In the genomic region with DNA sequence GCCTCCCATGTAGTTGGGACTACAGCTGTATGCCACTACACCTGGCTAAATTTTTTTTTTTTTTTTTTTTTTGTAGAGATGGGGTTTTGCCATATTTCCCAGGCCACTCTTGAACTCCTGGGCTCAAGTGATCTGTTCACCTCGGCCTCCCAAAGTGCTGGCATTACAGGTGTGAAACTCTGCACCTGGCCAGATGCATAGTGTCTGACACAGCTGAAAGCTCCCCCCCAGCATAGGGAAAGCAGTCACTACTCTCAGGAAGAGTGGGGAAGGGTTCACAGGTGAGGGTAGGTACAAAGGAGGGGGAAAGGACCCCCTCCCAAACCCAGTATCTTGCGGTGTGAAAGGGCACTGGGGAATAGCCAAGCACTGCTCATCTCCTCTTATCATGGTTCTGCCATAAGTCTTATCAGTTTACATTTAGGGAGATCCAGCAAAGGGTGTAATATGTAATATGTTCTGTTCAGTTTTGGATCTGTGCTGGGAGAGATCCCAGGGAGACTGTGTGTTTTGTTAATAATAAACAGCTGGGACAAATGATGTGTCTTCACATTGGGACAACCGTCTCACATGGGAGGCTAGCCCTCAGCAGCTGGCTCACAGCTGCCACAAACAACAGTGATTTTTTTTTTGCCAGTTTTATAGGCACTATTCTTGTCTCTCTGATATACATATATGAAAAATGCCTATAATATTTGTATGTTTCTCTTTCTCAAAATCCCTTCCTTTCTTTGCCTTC, we compare ENCODE assay signal across 30 cellular contexts. TPM values are rescaled to one million over a fixed set of nuclear protein-coding genes. Genes with fewer than 3 reads are reported as not detected.
A peak's percentile ranks its signal among the peaks of the same experiment; 100 is the strongest.
DNase-seq lines count a peak whose midpoint lies in the region; ATAC-seq, FAIRE-seq and TF ChIP-seq lines count a peak whose summit lies in the region.
"Had no signal": no experiment of that assay in that cellular context is flagged by ENCODE, and none has a peak within 500 bp of the region (broad histone marks: within the 10 kb centered on the region; RNA-seq: fewer than 3 reads in every experiment).

No MANE protein-coding gene starts in this region.

- H3K4ac ChIP-seq in H1 (replicated peaks; ENCODE audit: insufficient read length, low read depth, low read length) (no peak overlapping the region), mesenchymal stem cell (ENCODE audit: low read depth in 1 of 2, low read length in 2 of 2) (no peak overlapping the region)

- WGBS in H1 (ENCODE audit: extremely low coverage in 1 of 2, insufficient coverage in 1 of 2, insufficient read length in 1 of 2, insufficient replicate concordance in 2 of 2, low coverage in 1 of 2, low lambda C conversion rate in 2 of 2, missing lambda C conversion rate in 1 of 2), 2 experiments = 93% methylated on average over 3 of the region's 3 CpGs; no CpG with 5 or more reads in 1 of the 2 experiments
- WGBS in mesenchymal stem cell = 100% methylated on average over 2 of the region's 3 CpGs

- no peak overlapping the region for H3K18ac ChIP-seq in H1 (ENCODE audit: extremely low read depth, low read length)
- H3K18ac ChIP-seq in mesenchymal stem cell (ENCODE audit: low read depth in 1 of 2, low read length in 2 of 2) = no peak overlapping the region

- H2BK20ac ChIP-seq in H1 (ENCODE audit: low read length) = no peak overlapping the region

- no peak overlapping the region for H4K5ac ChIP-seq in H1 (ENCODE audit: insufficient read length, low read depth, low read length)

- intact Hi-C loops in Right ventricle myocardium inferior (cut with DNase I) = no loop called here
- intact Hi-C loops in activated CD4-positive, alpha-beta T cell treated with anti-CD3 and anti-CD28 coated beads for 36 hours (cut with DNase I, micrococcal nuclease) = loop anchor here in 1 of 2 experiments (2.0 kb wide), 1 partner anchor 87 kb away; no protein-coding TSS in a partner anchor

- H4K91ac ChIP-seq in H1 (replicated peaks; ENCODE audit: insufficient read length, low read length) = no peak overlapping the region
- no peak overlapping the region for H4K91ac ChIP-seq in mesenchymal stem cell (ENCODE audit: low read length)

- H2BK12ac ChIP-seq in H1 (ENCODE audit: low read depth, low read length) = 0 out of 2 replicates have a peak overlapping the region, but pooled peaks have one; percentile 27
- H2BK12ac ChIP-seq in mesenchymal stem cell (ENCODE audit: low read length in 2 of 2) = peak overlapping the region in 1 of 2 experiments; percentile 49

- no peak overlapping the region; a peak in 1 of 7 replicates for H3K9ac ChIP-seq in H1 (replicated peaks in 1 of 4; ENCODE audit: extremely low read depth in 1 of 4, low read depth in 3 of 4, low read length in 3 of 4)
- peak overlapping the region; percentile 57 for H3K9ac ChIP-seq in mesenchymal stem cell (ENCODE audit: low read length)

- H2BK120ac ChIP-seq in H1 (replicated peaks; ENCODE audit: low read depth, low read length) (no peak overlapping the region), mesenchymal stem cell (ENCODE audit: low read depth, low read length) (no peak overlapping the region)

- no peaks in the 10 kb centered on the region for H3K9me3 Mint-ChIP-seq in activated CD4-positive, alpha-beta T cell treated with anti-CD3 and anti-CD28 coated beads for 36 hours (ENCODE audit: low read depth)
- H3K9me3 Mint-ChIP-seq: neural crest cell had no signal

- H3K36me3 ChIP-seq in right atrium auricular region (no peaks in the 10 kb centered on the region), H1 (ENCODE audit: control insufficient read depth in 2 of 4, insufficient read depth in 4 of 4, low read length in 3 of 4) (no peaks in the 10 kb centered on the region), mesenchymal stem cell (ENCODE audit: control insufficient read depth in 1 of 2, insufficient read depth in 2 of 2, low read depth in 1 of 2, low read length in 2 of 2) (no peaks in the 10 kb centered on the region), MG63 (peaks cover 2% of the 10 kb centered on the region; the same call in 1 of the 2 replicates)
- H3K36me3 ChIP-seq: esophagus muscularis mucosa, right lobe of liver, SJCRH30, transverse colon, WERI-Rb-1 had no signal

- H3K4me1 Mint-ChIP-seq in activated CD4-positive, alpha-beta T cell treated with anti-CD3 and anti-CD28 coated beads for 36 hours = no peaks in the 10 kb centered on the region

- POLR2A ChIA-PET in H1 (lab: Charles Lee; ENCODE audit: partially characterized antibody) = interaction anchor here (0.6 to 1.3 kb wide), 3 partner anchors 22 to 388 kb away, joined by 3 read pairs; no protein-coding TSS in a partner anchor
- POLR2A ChIA-PET in activated CD4-positive, alpha-beta T cell treated with anti-CD3 and anti-CD28 coated beads for 36 hours (lab: Charles Lee) = no interaction called here

- H4K20me1 ChIP-seq in H1 (replicated peaks in 1 of 2; ENCODE audit: control insufficient read depth in 1 of 2, insufficient read depth in 2 of 2, low read length in 2 of 2) = no peaks in the 10 kb centered on the region

- no peaks in the 10 kb centered on the region for H3K9me3 ChIP-seq in right atrium auricular region
- H3K9me3 ChIP-seq in H1 (ENCODE audit: insufficient read depth in 2 of 2, low read depth in 1 of 2, low read length in 1 of 2) = no peaks in the 10 kb centered on the region
- no peaks in the 10 kb centered on the region for H3K9me3 ChIP-seq in mesenchymal stem cell (ENCODE audit: control insufficient read depth, low read length)
- H3K9me3 ChIP-seq in MG63 = no peaks in the 10 kb centered on the region
- H3K9me3 ChIP-seq: esophagus muscularis mucosa, right lobe of liver, SJCRH30, transverse colon had no signal

- H2BK5ac ChIP-seq in H1 (ENCODE audit: low read depth, low read length) (no peak overlapping the region), mesenchymal stem cell (ENCODE audit: low read depth, low read length, poor library complexity, severe bottlenecking) (no peak overlapping the region)

- TF ChIP-seq CTCF in right atrium auricular region (IDR thresholded peaks at IDR 0.05) (no peak), H1 (IDR thresholded peaks at IDR 0.05; ENCODE audit: control extremely low read depth in 1 of 3, insufficient read depth in 1 of 3, low read depth in 1 of 3, low read length in 3 of 3) (no peak)

- no peak for FAIRE-seq in H1 (lab: Jason Lieb, UNC)
- FAIRE-seq: frontal cortex, G401.6 had no signal

- H3K4me1 ChIP-seq in right atrium auricular region (peaks cover 0 to 16% of the 10 kb centered on the region in 2 donors), H1 (replicated peaks in 1 of 4; ENCODE audit: control insufficient read depth in 3 of 4, insufficient read depth in 4 of 4, low read length in 3 of 4) (peaks cover 0 to 4% (median under 1%) of the 10 kb centered on the region in 4 experiments; a peak in 3 of 7 replicates), mesenchymal stem cell (ENCODE audit: control insufficient read depth, insufficient read depth, low read depth, low read length) (peaks cover 3% of the 10 kb centered on the region)
- H3K4me1 ChIP-seq: right lobe of liver had no signal

- no peaks in the 10 kb centered on the region for H3K79me2 ChIP-seq in H1 (ENCODE audit: control insufficient read depth in 1 of 2, insufficient read depth in 2 of 2, low read length in 2 of 2)
- H3K79me2 ChIP-seq: hepatocyte had no signal

- no peak overlapping the region for H3K56ac ChIP-seq in H1 (replicated peaks; ENCODE audit: insufficient read length, low read depth, low read length)

- ATAC-seq in Right ventricle myocardium inferior (peak; percentile 75), GM18511 (IDR thresholded peaks at IDR 0.05; ENCODE audit: unreplicated experiment) (no peak)
- no peak for ATAC-seq in activated CD4-positive, alpha-beta T cell treated with anti-CD3 and anti-CD28 coated beads for 36 hours
- ATAC-seq: Panc1, right lobe of liver had no signal

- H3K36me3 Mint-ChIP-seq in activated CD4-positive, alpha-beta T cell treated with anti-CD3 and anti-CD28 coated beads for 36 hours (ENCODE audit: low read depth) = no peaks in the 10 kb centered on the region
- H3K36me3 Mint-ChIP-seq: activated naive CD8-positive, alpha-beta T cell had no signal

- H2BK15ac ChIP-seq in H1 (ENCODE audit: low read length) (peak overlapping the region; percentile 72; the same call in 1 of the 2 replicates), mesenchymal stem cell (ENCODE audit: low read depth, poor library complexity, severe bottlenecking) (no peak overlapping the region)

- H3K14ac ChIP-seq in H1 (ENCODE audit: insufficient read length) = no peak overlapping the region
- no peak overlapping the region for H3K14ac ChIP-seq in mesenchymal stem cell (ENCODE audit: low read length in 2 of 2)

- no peak overlapping the region for H2AK5ac ChIP-seq in H1 (ENCODE audit: low read depth, low read length)
- H2AK5ac ChIP-seq in mesenchymal stem cell (ENCODE audit: low read length, severe bottlenecking) = no peak overlapping the region

- H3K23me2 ChIP-seq in H1 (ENCODE audit: low read depth, low read length) = no peaks in the 10 kb centered on the region; the same call in 1 of the 2 replicates

- H3K23ac ChIP-seq in H1 (ENCODE audit: insufficient read length) (no peak overlapping the region), mesenchymal stem cell (ENCODE audit: low read length in 2 of 2) (no peak overlapping the region)

- DNase-seq in Right ventricle myocardium inferior (ENCODE audit: missing footprints) (no peak), right atrium auricular region (ENCODE audit: low spot score) (no peak), H1 (ENCODE audit: low read depth in 1 of 2, low spot score in 2 of 2) (no peak), mesenchymal stem cell (no peak), MG63 (no peak)
- no peak for DNase-seq in activated CD4-positive, alpha-beta T cell treated with anti-CD3 and anti-CD28 coated beads for 36 hours
- no peak for DNase-seq in stimulated activated naive CD4-positive, alpha-beta T cell (lab: John Stamatoyannopoulos, UW)
- DNase-seq: 8988T; activated CD4-positive, alpha-beta T cell treated with anti-CD3 and anti-CD28 coated beads for 48 hours; activated effector memory CD4-positive, alpha-beta T cell treated with Interleukin-2 at 50 U/mL for 16 hours; activated T-cell treated with anti-CD3 and anti-CD28 coated beads for 4 hours; anterior cingulate cortex; DMS79; HCEC 1CT; NCI-H1436 treated with DMSO at 0.1 percent for 48 hours; NCI-H345; SJCRH30; stimulated activated CD4-positive, alpha-beta T cell treated with anti-CD3 and anti-CD28 coated beads, Interleukin-4, amount 100 ng/mL, for 24 hours; T1000; transverse colon; WERI-Rb-1 had no signal

- H3K4me3 Mint-ChIP-seq in activated CD4-positive, alpha-beta T cell treated with anti-CD3 and anti-CD28 coated beads for 36 hours = no peak overlapping the region
- H3K4me3 Mint-ChIP-seq: activated naive CD8-positive, alpha-beta T cell; neural crest cell had no signal

- TF ChIP-seq EP300 in H1 (IDR thresholded peaks at IDR 0.05; ENCODE audit: borderline replicate concordance in 1 of 2, low read depth in 2 of 2, low read length in 2 of 2) = no peak

- TF ChIP-seq RAD21 in H1 (IDR thresholded peaks at IDR 0.05 in 1 of 2, conservative IDR thresholded peaks at IDR 0.05 in 1 of 2; ENCODE audit: low read depth in 2 of 2, low read length in 2 of 2) = no peak

- H2AFZ ChIP-seq in H1 (ENCODE audit: low read length) (no peak overlapping the region), mesenchymal stem cell (ENCODE audit: low read depth, low read length) (no peak overlapping the region)
- H2AFZ ChIP-seq: hepatocyte had no signal

- no peak for TF ChIP-seq POLR2A in H1 (IDR thresholded peaks at IDR 0.05; ENCODE audit: control extremely low read depth in 1 of 2, low read depth in 2 of 2, low read length in 2 of 2)

- CTCF ChIA-PET in H1 (lab: Charles Lee; ENCODE audit: partially characterized antibody) = interaction anchor here (0.6 to 5.0 kb wide), 4 partner anchors 10 to 88 kb away, joined by 3 to 46 read pairs (median 6); no protein-coding TSS in a partner anchor
- CTCF ChIA-PET in activated CD4-positive, alpha-beta T cell treated with anti-CD3 and anti-CD28 coated beads for 36 hours (lab: Charles Lee) = interaction anchor here (0.5 to 2.5 kb wide), 7 partner anchors 11 to 296 kb away, joined by 3 to 15 read pairs (median 3); no protein-coding TSS in a partner anchor

- no peaks in the 10 kb centered on the region for H3K79me1 ChIP-seq in H1 (ENCODE audit: low read depth, low read length)
- no peaks in the 10 kb centered on the region for H3K79me1 ChIP-seq in mesenchymal stem cell (replicated peaks; ENCODE audit: low read length, poor library complexity, severe bottlenecking)

- H3K27ac ChIP-seq in right atrium auricular region (no peak overlapping the region), H1 (ENCODE audit: low read depth, low read length) (no peak overlapping the region), mesenchymal stem cell (ENCODE audit: low read length, poor library complexity, severe bottlenecking) (no peak overlapping the region)
- H3K27ac ChIP-seq: right lobe of liver, SJCRH30, transverse colon, WERI-Rb-1 had no signal

- H3K4me3 ChIP-seq in right atrium auricular region = no peak overlapping the region
- no peak overlapping the region for H3K4me3 ChIP-seq in H1 (ENCODE audit: extremely low read depth in 1 of 4, insufficient read depth in 2 of 4, low read depth in 3 of 4, low read length in 4 of 4)
- no peak overlapping the region for H3K4me3 ChIP-seq in mesenchymal stem cell (ENCODE audit: insufficient read depth in 1 of 2, low read depth in 1 of 2, low read length in 2 of 2)
- H3K4me3 ChIP-seq in MG63 = no peak overlapping the region
- H3K4me3 ChIP-seq: esophagus muscularis mucosa, hepatocyte, right lobe of liver, SJCRH30, transverse colon had no signal

- H4K8ac ChIP-seq in H1 (ENCODE audit: extremely low read depth, insufficient read depth, low read length) (no peak overlapping the region), mesenchymal stem cell (ENCODE audit: low read length) (no peak overlapping the region)

- H3K27me3 ChIP-seq in right atrium auricular region (no peaks in the 10 kb centered on the region), H1 (replicated peaks in 1 of 4; ENCODE audit: control insufficient read depth in 3 of 4, extremely low read depth in 1 of 4, insufficient read depth in 3 of 4, low read length in 3 of 4) (no peaks in the 10 kb centered on the region), mesenchymal stem cell (ENCODE audit: control insufficient read depth in 1 of 2, insufficient read depth in 1 of 2, low read length in 2 of 2) (no peaks in the 10 kb centered on the region), MG63 (no peaks in the 10 kb centered on the region)
- H3K27me3 ChIP-seq: esophagus muscularis mucosa, hepatocyte, right lobe of liver, transverse colon had no signal

- H3K27me3 Mint-ChIP-seq in activated CD4-positive, alpha-beta T cell treated with anti-CD3 and anti-CD28 coated beads for 36 hours = peaks cover 10% of the 10 kb centered on the region

- H3K27ac Mint-ChIP-seq in activated CD4-positive, alpha-beta T cell treated with anti-CD3 and anti-CD28 coated beads for 36 hours = no peak overlapping the region
- H3K27ac Mint-ChIP-seq: activated naive CD8-positive, alpha-beta T cell had no signal

- H3K4me2 ChIP-seq in H1 (ENCODE audit: insufficient read depth in 1 of 2, low read depth in 2 of 2, low read length in 2 of 2) (no peak overlapping the region), mesenchymal stem cell (ENCODE audit: low read length, poor library complexity, severe bottlenecking) (no peak overlapping the region)
- H3K4me2 ChIP-seq: hepatocyte had no signal

RNA-seq across cellular contexts. Expression of gene CAVIN1, which starts 6.8 kb away (rescaled TPM):
- total RNA-seq in Right ventricle myocardium inferior (240 TPM), right atrium auricular region (100 to 1,000 TPM; 202 to 348 TPM)
- 41.6 and 43.5 TPM in 2 replicates for total RNA-seq in H1 (2021; fragmentation: NEBNext Ultra II Directional; extraction: Animal tissue kit (Norgen Biotek cat#: 25700))
- 16.2 and 22.6 TPM in 2 replicates for polyA plus RNA-seq in H1 (2011; rRNA removed)
- polyA plus RNA-seq in H1 (2011; cell fraction: cytosol; rRNA removed) = 25.9 TPM
- polyA plus RNA-seq in H1 (2011; cell fraction: nucleus; rRNA removed) = 16.1 TPM
- 28.3 to 38.2 TPM (median 33.3 TPM) in 4 replicates for polyA plus RNA-seq in H1 (2012, experiment 1 of 2)
- 30.3 TPM for polyA plus RNA-seq in H1 (2012, experiment 2 of 2)
- polyA plus RNA-seq in H1 (2013, experiment 1 of 2) = 17.7 TPM
- 18.4 TPM for polyA plus RNA-seq in H1 (2013, experiment 2 of 2)
- polyA minus RNA-seq in H1 (2011; rRNA and poly(A)+ RNA removed) = 8.8 and 10.6 TPM in 2 replicates
- polyA minus RNA-seq in H1 (2011; cell fraction: cytosol; rRNA and poly(A)+ RNA removed) = 22.9 TPM
- 6.8 TPM for polyA minus RNA-seq in H1 (2011; cell fraction: nucleus; rRNA and poly(A)+ RNA removed)
- polyA plus RNA-seq in mesenchymal stem cell (2013, experiment 1 of 2) = 168 TPM
- polyA plus RNA-seq in mesenchymal stem cell (2013, experiment 2 of 2) = 165 TPM
- total RNA-seq in activated CD4-positive, alpha-beta T cell treated with anti-CD3 and anti-CD28 coated beads for 36 hours = 1 to 10 TPM; 4.2 to 4.4 TPM
- 799 and 958 TPM in 2 replicates for total RNA-seq in MG63 (2014; rRNA removed; shearing (Covaris generic); ENCODE audit: low replicate concordance)

RNA-seq across cellular contexts. Expression of gene ATP6V0A1, which starts 28.8 kb away (rescaled TPM):
- total RNA-seq in Right ventricle myocardium inferior (31.1 TPM), right atrium auricular region (10 to 100 TPM; 38.9 to 67.5 TPM)
- total RNA-seq in H1 (2021; fragmentation: NEBNext Ultra II Directional; extraction: Animal tissue kit (Norgen Biotek cat#: 25700)) = 55.3 and 57.3 TPM in 2 replicates
- 63.4 and 77.4 TPM in 2 replicates for polyA plus RNA-seq in H1 (2011; rRNA removed)
- 46.8 TPM for polyA plus RNA-seq in H1 (2011; cell fraction: cytosol; rRNA removed)
- 157 TPM for polyA plus RNA-seq in H1 (2011; cell fraction: nucleus; rRNA removed)
- polyA plus RNA-seq in H1 (2012, experiment 1 of 2) = 38.3 to 56.3 TPM (median 50.1 TPM) in 4 replicates
- 35.9 TPM for polyA plus RNA-seq in H1 (2012, experiment 2 of 2)
- 56.4 TPM for polyA plus RNA-seq in H1 (2013, experiment 1 of 2)
- polyA plus RNA-seq in H1 (2013, experiment 2 of 2) = 50.9 TPM
- polyA minus RNA-seq in H1 (2011; rRNA and poly(A)+ RNA removed) = 135 and 172 TPM in 2 replicates
- 33.5 TPM for polyA minus RNA-seq in H1 (2011; cell fraction: cytosol; rRNA and poly(A)+ RNA removed)
- 90.2 TPM for polyA minus RNA-seq in H1 (2011; cell fraction: nucleus; rRNA and poly(A)+ RNA removed)
- polyA plus RNA-seq in mesenchymal stem cell (2013, experiment 1 of 2) = 39.0 TPM
- polyA plus RNA-seq in mesenchymal stem cell (2013, experiment 2 of 2) = 40.2 TPM
- 10 to 100 TPM; 13.3 to 15.9 TPM for total RNA-seq in activated CD4-positive, alpha-beta T cell treated with anti-CD3 and anti-CD28 coated beads for 36 hours
- total RNA-seq in MG63 (2014; rRNA removed; shearing (Covaris generic); ENCODE audit: low replicate concordance) = 15.9 and 28.0 TPM in 2 replicates

RNA-seq across cellular contexts. Expression of gene STAT3, which starts 41.7 kb away (rescaled TPM):
- total RNA-seq in Right ventricle myocardium inferior (183 TPM), right atrium auricular region (100 to 1,000 TPM; 105 to 150 TPM)
- 94.1 and 94.3 TPM in 2 replicates for total RNA-seq in H1 (2021; fragmentation: NEBNext Ultra II Directional; extraction: Animal tissue kit (Norgen Biotek cat#: 25700))
- polyA plus RNA-seq in H1 (2011; rRNA removed) = 38.4 and 41.2 TPM in 2 replicates
- polyA plus RNA-seq in H1 (2011; cell fraction: cytosol; rRNA removed) = 48.0 TPM
- 73.3 TPM for polyA plus RNA-seq in H1 (2011; cell fraction: nucleus; rRNA removed)
- 62.3 to 80.8 TPM (median 72.6 TPM) in 4 replicates for polyA plus RNA-seq in H1 (2012, experiment 1 of 2)
- polyA plus RNA-seq in H1 (2012, experiment 2 of 2) = 32.2 TPM
- 41.7 TPM for polyA plus RNA-seq in H1 (2013, experiment 1 of 2)
- polyA plus RNA-seq in H1 (2013, experiment 2 of 2) = 37.9 TPM
- 86.0 and 92.4 TPM in 2 replicates for polyA minus RNA-seq in H1 (2011; rRNA and poly(A)+ RNA removed)
- polyA minus RNA-seq in H1 (2011; cell fraction: cytosol; rRNA and poly(A)+ RNA removed) = 59.6 TPM
- 60.0 TPM for polyA minus RNA-seq in H1 (2011; cell fraction: nucleus; rRNA and poly(A)+ RNA removed)
- polyA plus RNA-seq in mesenchymal stem cell (2013, experiment 1 of 2) = 67.6 TPM
- 66.8 TPM for polyA plus RNA-seq in mesenchymal stem cell (2013, experiment 2 of 2)
- 100 to 1,000 TPM; 332 to 345 TPM for total RNA-seq in activated CD4-positive, alpha-beta T cell treated with anti-CD3 and anti-CD28 coated beads for 36 hours
- 59.9 and 66.2 TPM in 2 replicates for total RNA-seq in MG63 (2014; rRNA removed; shearing (Covaris generic); ENCODE audit: low replicate concordance)
